In genomic region chr5:2577637-2578036, GRCh38 we compare ENCODE assay signal across 1 cellular context.
TF ChIP-seq lines count a peak whose summit lies in the region.

No MANE protein-coding gene starts in this region.

TF ChIP-seq in H1, 55 proteins besides CTCF, POLR2A, EP300 and RAD21 (continued from another document):
- TF ChIP-seq ATF2 (IDR thresholded peaks at IDR 0.05; ENCODE audit: low read length) (no peak), POLR2AphosphoS5 (IDR thresholded peaks at IDR 0.05; ENCODE audit: low read depth, low read length) (no peak), CBX5 (IDR thresholded peaks at IDR 0.05; ENCODE audit: low read depth, low read length) (no peak), CHD1 (IDR thresholded peaks at IDR 0.05; ENCODE audit: low read depth, low read length) (no peak), YY1 (IDR thresholded peaks at IDR 0.05; ENCODE audit: low read depth, low read length) (no peak)
TF ChIP-seq in H1: peak in this region for 0.
